Comparison of ENCODE assay signal across 36 cellular contexts in genomic region chr14:19895282-19895681, GRCh38. TPM values are rescaled to one million over a fixed set of nuclear protein-coding genes. Genes with fewer than 3 reads are reported as not detected.
"Had no signal": no experiment of that assay in that cellular context is flagged by ENCODE, and none has a peak within 500 bp of the region (broad histone marks: within the 10 kb centered on the region; RNA-seq: fewer than 3 reads in every experiment).

No MANE protein-coding gene starts in this region.

- H3K27me3 ChIP-seq: brain microvascular endothelial cell, cardiac muscle cell, MG63 had no signal

- ATAC-seq: activated naive CD4-positive, alpha-beta T cell treated with anti-CD3 and anti-CD28 coated beads, Interleukin-2, amount 50 U/mL, for 72 hours; activated T-cell treated with anti-CD3 and anti-CD28 coated beads, Interleukin-2, amount 50 U/mL, for 4 hours; PC-3 had no signal

- H3K36me3 ChIP-seq: brain microvascular endothelial cell, cardiac muscle cell, MG63 had no signal

- DNase-seq: activated B cell treated with CpG ODN at 0.5 μM for 24 hours; activated CD4-positive, alpha-beta memory T cell treated with anti-CD3 and anti-CD28 coated beads for 36 hours; activated CD4-positive, alpha-beta T cell treated with anti-CD3 and anti-CD28 coated beads for 4 hours; activated CD4-positive, alpha-beta T cell treated with anti-CD3 and anti-CD28 coated beads, Interleukin-2, amount 50 U/mL, for 1 hour; activated CD4-positive, CD25-positive, alpha-beta regulatory T cell treated with anti-CD3 and anti-CD28 coated beads, Interleukin-2, amount 50 U/mL, for 72 hours; activated CD8-positive, alpha-beta memory T cell treated with anti-CD3 and anti-CD28 coated beads, Interleukin-2, amount 50 U/mL, for 4 hours; activated gamma-delta T cell treated with Interleukin-2 at 50 U/mL for 16 hours; activated naive CD4-positive, alpha-beta T cell treated with anti-CD3 and anti-CD28 coated beads for 36 hours; activated T-cell treated with anti-CD3 and anti-CD28 coated beads for 4 hours; activated T-cell treated with anti-CD3 and anti-CD28 coated beads, Interleukin-2, amount 50 U/mL, for 4 hours; amniotic stem cell; aorta; brain microvascular endothelial cell; Kasumi-1; KG1; MG63; NCI-H1048; NCI-H1105 treated with DMSO at 0.1 percent for 48 hours; NCI-H1436; NCI-H1694; NCI-H1930; NCI-H2081 treated with DMSO at 0.1 percent for 48 hours; NCI-H226; NCI-H446 treated with DMSO at 0.1 percent for 48 hours; NCI-H524; NCI-H69; NCI-H82; PC-3; Right ventricle myocardium superior; SW 1271 had no signal

- H3K27ac ChIP-seq: brain microvascular endothelial cell, cardiac muscle cell, RWPE1, VCaP had no signal

- H3K4me3 ChIP-seq: cardiac muscle cell, MG63 had no signal

RNA-seq across cellular contexts. Expression of gene OR4K2, which starts 20.3 kb away (rescaled TPM):
- total RNA-seq: activated B cell treated with CpG ODN at 0.5 μM for 24 hours; activated CD4-positive, alpha-beta memory T cell treated with anti-CD3 and anti-CD28 coated beads for 36 hours; activated naive CD4-positive, alpha-beta T cell treated with anti-CD3 and anti-CD28 coated beads for 36 hours; activated naive CD4-positive, alpha-beta T cell treated with anti-CD3 and anti-CD28 coated beads, Interleukin-2, amount 50 U/mL, for 72 hours; activated T-cell treated with anti-CD3 and anti-CD28 coated beads, Interleukin-2, amount 50 U/mL, for 4 hours; activated T-helper 1 cell treated with anti-CD3 and anti-CD28 coated beads, Interleukin-12 subunit alpha, Interleukin-12 subunit beta, Interleukin-2, Interleukin-4 antibody, amounts not matched to agents 30 ng/mL and 10 ng/mL and 1 ng/mL, durations not matched to agents 14 hours and 24 hours and 36 hours; aorta; cardiac muscle cell; PC-3; Right ventricle myocardium superior; T-helper 1 cell treated with Interleukin-12 subunit alpha and Interleukin-12 subunit beta and Interleukin-4 antibody, amounts not matched to agents 30 ng/mL and 1 ng/mL, for 36 hours had no signal

RNA-seq across cellular contexts. Expression of gene OR4K5, which starts 25.1 kb away (rescaled TPM):
- total RNA-seq: activated B cell treated with CpG ODN at 0.5 μM for 24 hours; activated CD4-positive, alpha-beta memory T cell treated with anti-CD3 and anti-CD28 coated beads for 36 hours; activated naive CD4-positive, alpha-beta T cell treated with anti-CD3 and anti-CD28 coated beads for 36 hours; activated naive CD4-positive, alpha-beta T cell treated with anti-CD3 and anti-CD28 coated beads, Interleukin-2, amount 50 U/mL, for 72 hours; activated T-cell treated with anti-CD3 and anti-CD28 coated beads, Interleukin-2, amount 50 U/mL, for 4 hours; activated T-helper 1 cell treated with anti-CD3 and anti-CD28 coated beads, Interleukin-12 subunit alpha, Interleukin-12 subunit beta, Interleukin-2, Interleukin-4 antibody, amounts not matched to agents 30 ng/mL and 10 ng/mL and 1 ng/mL, durations not matched to agents 14 hours and 24 hours and 36 hours; aorta; cardiac muscle cell; PC-3; Right ventricle myocardium superior; T-helper 1 cell treated with Interleukin-12 subunit alpha and Interleukin-12 subunit beta and Interleukin-4 antibody, amounts not matched to agents 30 ng/mL and 1 ng/mL, for 36 hours had no signal

RNA-seq across cellular contexts. Expression of gene OR4K1, which starts 35.4 kb away (rescaled TPM):
- total RNA-seq: activated B cell treated with CpG ODN at 0.5 μM for 24 hours; activated CD4-positive, alpha-beta memory T cell treated with anti-CD3 and anti-CD28 coated beads for 36 hours; activated naive CD4-positive, alpha-beta T cell treated with anti-CD3 and anti-CD28 coated beads for 36 hours; activated naive CD4-positive, alpha-beta T cell treated with anti-CD3 and anti-CD28 coated beads, Interleukin-2, amount 50 U/mL, for 72 hours; activated T-cell treated with anti-CD3 and anti-CD28 coated beads, Interleukin-2, amount 50 U/mL, for 4 hours; activated T-helper 1 cell treated with anti-CD3 and anti-CD28 coated beads, Interleukin-12 subunit alpha, Interleukin-12 subunit beta, Interleukin-2, Interleukin-4 antibody, amounts not matched to agents 30 ng/mL and 10 ng/mL and 1 ng/mL, durations not matched to agents 14 hours and 24 hours and 36 hours; aorta; cardiac muscle cell; PC-3; Right ventricle myocardium superior; T-helper 1 cell treated with Interleukin-12 subunit alpha and Interleukin-12 subunit beta and Interleukin-4 antibody, amounts not matched to agents 30 ng/mL and 1 ng/mL, for 36 hours had no signal
